18 cellular contexts compared by ENCODE assay signal in genomic region chr5:36161317-36161716, GRCh38. TPM values are rescaled to one million over a fixed set of nuclear protein-coding genes. Genes with fewer than 3 reads are reported as not detected.
DNase-seq lines count a peak whose midpoint lies in the region; ATAC-seq, FAIRE-seq and TF ChIP-seq lines count a peak whose summit lies in the region.
"Had no signal": no experiment of that assay in that cellular context is flagged by ENCODE, and none has a peak within 500 bp of the region (broad histone marks: within the 10 kb centered on the region; RNA-seq: fewer than 3 reads in every experiment).

No MANE protein-coding gene starts in this region.

- no peak for DNase-seq in HepG2 (ENCODE audit: low spot score)
- DNase-seq in keratinocyte (ENCODE audit: low read depth, low spot score): no peak
- DNase-seq in stomach: no peak
- DNase-seq in stimulated activated naive B cell treated with anti-CD40 and anti-IgM and Interleukin-4, amounts not matched to agents 10 μg/mL and 1 μg/mL and 100 μg/mL, for 72 hours: no peak
- DNase-seq in NCI-H1436 (lab: John Stamatoyannopoulos, UW): no peak
- DNase-seq: DMS79, NCI-H1105, NCI-H1694, NCI-H2081 treated with DMSO at 0.1 percent for 48 hours, NCI-H774, SHP77 had no signal

- in situ Hi-C loops in HepG2 (cut with HindIII; ENCODE audit: extremely low pct_ligation_motif_present, low pct_unique_long_range_greater_than_20kb): no loop called here

- POLR2A ChIA-PET in HepG2 (lab: Yijun Ruan, JAX): interaction anchor here (1.1 to 1.9 kb wide), 3 partner anchors 10 to 82 kb away, joined by 4 to 8 read pairs (median 7); partner anchors contain the start of genes LMBRD2 and SKP2

- H3K27ac Mint-ChIP-seq in brain: peak overlapping the region in 3 of 5 experiments; percentile 25 to 64 (median 62)
- H3K27ac Mint-ChIP-seq in stimulated activated naive B cell treated with anti-CD40 and anti-IgM and Interleukin-4, amounts not matched to agents 10 μg/mL and 1 μg/mL and 100 μg/mL, for 72 hours: no peak overlapping the region

- no peak overlapping the region for H3K27ac ChIP-seq in liver (ENCODE audit: low read depth in 1 of 2, low read length in 2 of 2)
- no peak overlapping the region for H3K27ac ChIP-seq in HepG2 (ENCODE audit: extremely low read length, insufficient read depth, low read length)
- H3K27ac ChIP-seq in keratinocyte (ENCODE audit: control insufficient read depth, insufficient read depth, low read length): peak overlapping the region; percentile 21
- peak overlapping the region in 3 of 5 donors; percentile 28 to 57 (median 41) for H3K27ac ChIP-seq in stomach
- H3K27ac ChIP-seq: C4-2B, SK-N-MC had no signal

- H3K4me1 ChIP-seq in liver (ENCODE audit: control insufficient read depth in 4 of 4, insufficient read depth in 4 of 4, low read length in 3 of 4): peaks cover 2 to 27% (median 22%) of the 10 kb centered on the region in 4 donors
- H3K4me1 ChIP-seq in HepG2 (ENCODE audit: insufficient read depth, low read length): peaks cover 56% of the 10 kb centered on the region
- peaks cover 30% of the 10 kb centered on the region for H3K4me1 ChIP-seq in keratinocyte (ENCODE audit: control insufficient read depth, extremely low read depth, insufficient read depth, low read length)
- H3K4me1 ChIP-seq in stomach: peaks cover 4 to 28% (median 16%) of the 10 kb centered on the region in 4 donors
- H3K4me1 ChIP-seq: HAP-1 had no signal

- H3K27me3 ChIP-seq in liver (ENCODE audit: control insufficient read depth in 4 of 4, insufficient read depth in 4 of 4, low read length in 3 of 4) (no peaks in the 10 kb centered on the region), HepG2 (ENCODE audit: control insufficient read depth in 1 of 2, insufficient read depth in 2 of 2, low read length in 2 of 2) (no peaks in the 10 kb centered on the region), keratinocyte (ENCODE audit: control insufficient read depth, extremely low read depth, insufficient read depth, low read length) (no peaks in the 10 kb centered on the region), stomach (no peaks in the 10 kb centered on the region)

- no peaks in the 10 kb centered on the region for H3K27me3 Mint-ChIP-seq in brain
- no peaks in the 10 kb centered on the region for H3K27me3 Mint-ChIP-seq in stimulated activated naive B cell treated with anti-CD40 and anti-IgM and Interleukin-4, amounts not matched to agents 10 μg/mL and 1 μg/mL and 100 μg/mL, for 72 hours

- intact Hi-C loops in HepG2 (cut with micrococcal nuclease; ENCODE audit: unreplicated experiment) (no loop called here), stomach (cut with DNase I; ENCODE audit: low total_unique reads) (no loop called here)

- H2AFZ ChIP-seq in HepG2 (ENCODE audit: low read length): no peak overlapping the region
- H2AFZ ChIP-seq in keratinocyte (ENCODE audit: control insufficient read depth, low read length): no peak overlapping the region

- 77% methylated on average over 3 of the region's 3 CpGs for WGBS in liver
- 94% methylated on average over 3 of the region's 3 CpGs for WGBS in HepG2 (ENCODE audit: low lambda C conversion rate)
- WGBS in stomach, 5 donors: 45 to 71% (median 61%) methylated on average over 3 of the region's 3 CpGs

- TF ChIP-seq CTCF in liver (IDR thresholded peaks at IDR 0.05; ENCODE audit: low read depth, low read length, missing input control) (no peak), HepG2 (CRISPR knock-in tag; IDR thresholded peaks at IDR 0.05) (no peak), brain (conservative IDR thresholded peaks at IDR 0.05) (no peak), keratinocyte (optimal IDR thresholded peaks at IDR 0.05 in 1 of 3, IDR thresholded peaks at IDR 0.05 in 1 of 3, conservative IDR thresholded peaks at IDR 0.05 in 1 of 3; ENCODE audit: extremely low read depth in 1 of 3, insufficient read depth in 2 of 3, low read length in 3 of 3) (no peak), stomach (IDR thresholded peaks at IDR 0.05) (no peak)

- FAIRE-seq in HepG2 (lab: Jason Lieb, UNC) (no peak), keratinocyte (lab: Jason Lieb, UNC) (peak; percentile 76)
- FAIRE-seq: RCC 7860 had no signal

- TF ChIP-seq RAD21 in liver (IDR thresholded peaks at IDR 0.05) (no peak), HepG2 (CRISPR knock-in tag; IDR thresholded peaks at IDR 0.05) (no peak)

- H3K9me3 ChIP-seq in liver (ENCODE audit: control insufficient read depth in 4 of 4, low read length in 3 of 4) (no peaks in the 10 kb centered on the region), HepG2 (ENCODE audit: low read length) (no peaks in the 10 kb centered on the region), keratinocyte (ENCODE audit: control insufficient read depth, low read depth, low read length) (no peaks in the 10 kb centered on the region), stomach (no peaks in the 10 kb centered on the region)
- H3K9me3 ChIP-seq: HAP-1 had no signal

- H3K9ac ChIP-seq in liver (ENCODE audit: low read depth in 1 of 2, low read length in 2 of 2): no peak overlapping the region
- no peak overlapping the region for H3K9ac ChIP-seq in HepG2 (ENCODE audit: insufficient read depth, low read depth, low read length)
- no peak overlapping the region for H3K9ac ChIP-seq in keratinocyte (ENCODE audit: control insufficient read depth, extremely low read depth, insufficient read depth, low read length)

- ATAC-seq in HepG2 (no peak), HG03095 (IDR thresholded peaks at IDR 0.05; ENCODE audit: unreplicated experiment) (no peak)
- ATAC-seq in stimulated activated naive B cell treated with anti-CD40 and anti-IgM and Interleukin-4, amounts not matched to agents 10 μg/mL and 1 μg/mL and 100 μg/mL, for 72 hours (replicated peaks): no peak

- dilution Hi-C loops in keratinocyte (cut with MboI; ENCODE audit: extremely low pct_ligation_motif_present, low sequenced_read_pairs): no loop called here

- no peaks in the 10 kb centered on the region for H3K9me3 Mint-ChIP-seq in brain
- no peaks in the 10 kb centered on the region for H3K9me3 Mint-ChIP-seq in stimulated activated naive B cell treated with anti-CD40 and anti-IgM and Interleukin-4, amounts not matched to agents 10 μg/mL and 1 μg/mL and 100 μg/mL, for 72 hours

- H3K4me3 ChIP-seq in liver (ENCODE audit: low read depth in 1 of 3, low read length in 3 of 3) (no peak overlapping the region), HepG2 (replicated peaks in 1 of 3; ENCODE audit: insufficient read depth in 1 of 3, low read depth in 2 of 3, low read length in 3 of 3) (no peak overlapping the region), keratinocyte (ENCODE audit: control insufficient read depth in 2 of 3, extremely low read depth in 1 of 3, insufficient read depth in 2 of 3, low read depth in 1 of 3, low read length in 3 of 3) (no peak overlapping the region), stomach (no peak overlapping the region)
- H3K4me3 ChIP-seq: HAP-1, SK-N-MC had no signal

- H4K20me1 ChIP-seq in HepG2 (ENCODE audit: insufficient read depth, low read length) (no peaks in the 10 kb centered on the region; the same call in 1 of the 2 replicates), keratinocyte (ENCODE audit: control insufficient read depth, extremely low read depth, insufficient read depth, low read length) (no peaks in the 10 kb centered on the region)

- no peaks in the 10 kb centered on the region for H3K9me1 ChIP-seq in keratinocyte (ENCODE audit: control insufficient read depth, extremely low read depth, insufficient read depth, low read length)

- TF ChIP-seq EP300 in HepG2 (IDR thresholded peaks at IDR 0.05; ENCODE audit: low read depth in 2 of 2, low read length in 2 of 2) (no peak), HepG2 (CRISPR knock-in tag; IDR thresholded peaks at IDR 0.05; ENCODE audit: borderline replicate concordance) (no peak), stomach (IDR thresholded peaks at IDR 0.05) (no peak)

- CTCF ChIA-PET in HepG2 (lab: Yijun Ruan, JAX; ENCODE audit: low intra/inter-chr PET ratio, low total read pairs): no interaction called here

- peaks cover 91% of the 10 kb centered on the region for H3K36me3 Mint-ChIP-seq in brain
- peaks cover 31 to 68% of the 10 kb centered on the region in 2 donors for H3K36me3 Mint-ChIP-seq in stimulated activated naive B cell treated with anti-CD40 and anti-IgM and Interleukin-4, amounts not matched to agents 10 μg/mL and 1 μg/mL and 100 μg/mL, for 72 hours

- H3K4me1 Mint-ChIP-seq in brain: peaks cover 55% of the 10 kb centered on the region
- H3K4me1 Mint-ChIP-seq in stimulated activated naive B cell treated with anti-CD40 and anti-IgM and Interleukin-4, amounts not matched to agents 10 μg/mL and 1 μg/mL and 100 μg/mL, for 72 hours: peaks cover 10 to 18% of the 10 kb centered on the region in 2 donors

- no peak for TF ChIP-seq POLR2A in HepG2 (IDR thresholded peaks at IDR 0.05; ENCODE audit: insufficient read depth in 1 of 2, low read depth in 2 of 2, low read length in 2 of 2)
- TF ChIP-seq POLR2A in stomach (IDR thresholded peaks at IDR 0.05): no peak

- no peak overlapping the region for H3K4me3 Mint-ChIP-seq in brain
- no peak overlapping the region for H3K4me3 Mint-ChIP-seq in stimulated activated naive B cell treated with anti-CD40 and anti-IgM and Interleukin-4, amounts not matched to agents 10 μg/mL and 1 μg/mL and 100 μg/mL, for 72 hours

- H3K36me3 ChIP-seq in liver (ENCODE audit: control insufficient read depth in 4 of 4, insufficient read depth in 3 of 4, low read depth in 1 of 4, low read length in 3 of 4) (peaks cover under 1 to 23% (median 15%) of the 10 kb centered on the region in 4 donors), HepG2 (replicated peaks in 1 of 2; ENCODE audit: control insufficient read depth in 1 of 2, insufficient read depth in 2 of 2, low read length in 2 of 2) (peaks cover 21 to 92% of the 10 kb centered on the region in 2 experiments), keratinocyte (ENCODE audit: control insufficient read depth in 2 of 2, extremely low read depth in 1 of 2, insufficient read depth in 2 of 2, low read length in 2 of 2) (peaks cover 27 to 36% of the 10 kb centered on the region in 2 experiments), stomach (peaks cover 9 to 92% (median 76%) of the 10 kb centered on the region in 4 donors)

- no TSS peak for BruUV-seq in HepG2 (replicated peaks; lab: Mats Ljungman, UMichigan)

- H3K79me2 ChIP-seq in HepG2 (ENCODE audit: insufficient read depth, low read length) (peaks cover 27% of the 10 kb centered on the region), keratinocyte (ENCODE audit: control insufficient read depth, insufficient read depth, low read length) (peaks cover 53% of the 10 kb centered on the region)

- H3K4me2 ChIP-seq in HepG2 (ENCODE audit: low read depth, low read length): no peak overlapping the region
- peak overlapping the region; percentile 67 for H3K4me2 ChIP-seq in keratinocyte (ENCODE audit: control insufficient read depth, extremely low read depth, insufficient read depth, low read depth, low read length)

RNA-seq across cellular contexts. Expression of gene SKP2, which starts 9.4 kb away (rescaled TPM):
- total RNA-seq in liver (10 to 100 TPM; 25.4 to 28.2 TPM), HepG2 (2016; rRNA removed; fragmentation: Illumina TruSeq; extraction: Trizol) (84.1 and 121 TPM in 2 replicates), stomach (10 to 100 TPM in 4 of 5 donors, 1 to 10 TPM in 1; 4.3 to 25.7 (median 20.3) TPM)
- polyA plus RNA-seq in liver (1 to 10 TPM; 4.6 to 5.4 TPM), HepG2 (2011; rRNA removed) (24.7 and 29.6 TPM in 2 replicates), brain (ENCODE audit: insufficient read depth, low read depth, low replicate concordance) (20.2 TPM), keratinocyte (28.3 to 35.3 TPM (median 34.6 TPM) in 3 replicates), stomach (1 to 10 TPM; 2.4 to 4.2 (median 2.9) TPM)
- total RNA-seq in HepG2 (2016; cell fraction: cytosol; rRNA removed; fragmentation: Illumina TruSeq; extraction: Trizol; ENCODE audit: low read depth): 34.3 and 35.7 TPM in 2 replicates
- total RNA-seq in HepG2 (2016; cell fraction: insoluble cytoplasmic fraction; rRNA removed; fragmentation: Illumina TruSeq; extraction: Trizol): 83.8 and 119 TPM in 2 replicates
- 103 and 105 TPM in 2 replicates for total RNA-seq in HepG2 (2016; cell fraction: membrane; rRNA removed; fragmentation: Illumina TruSeq; extraction: Trizol)
- 51.9 and 54.0 TPM in 2 replicates for total RNA-seq in HepG2 (2016; cell fraction: nucleus; rRNA removed; fragmentation: Illumina TruSeq; extraction: Trizol)
- 20.2 and 23.0 TPM in 2 replicates for polyA plus RNA-seq in HepG2 (2011; cell fraction: cytosol; rRNA removed)
- polyA plus RNA-seq in HepG2 (2011; cell fraction: nucleus; rRNA removed): 19.4 and 21.5 TPM in 2 replicates
- 16.6 and 29.1 TPM in 2 replicates for polyA plus RNA-seq in HepG2 (2012)
- polyA plus RNA-seq in HepG2 (2016; cell fraction: cytosol; fragmentation: Illumina TruSeq; extraction: Trizol; ENCODE audit: low read depth): 24.9 and 29.5 TPM in 2 replicates
- 84.4 and 87.1 TPM in 2 replicates for polyA plus RNA-seq in HepG2 (2016; cell fraction: insoluble cytoplasmic fraction; fragmentation: Illumina TruSeq; extraction: Trizol; ENCODE audit: low read depth)
- 49.9 and 54.3 TPM in 2 replicates for polyA plus RNA-seq in HepG2 (2016; cell fraction: membrane; fragmentation: Illumina TruSeq; extraction: Trizol; ENCODE audit: low read depth)
- 55.5 and 56.1 TPM in 2 replicates for polyA plus RNA-seq in HepG2 (2016; cell fraction: nucleus; fragmentation: Illumina TruSeq; extraction: Trizol; ENCODE audit: insufficient read depth, low read depth)
- polyA minus RNA-seq in HepG2 (2011; rRNA and poly(A)+ RNA removed; ENCODE audit: low replicate concordance): 46.3 and 180 TPM in 2 replicates
- 23.5 and 24.9 TPM in 2 replicates for polyA minus RNA-seq in HepG2 (2011; cell fraction: cytosol; rRNA and poly(A)+ RNA removed)
- 30.7 and 31.5 TPM in 2 replicates for polyA minus RNA-seq in HepG2 (2011; cell fraction: nucleus; rRNA and poly(A)+ RNA removed)
- 7.8 TPM for polyA plus RNA-seq in keratinocyte (2011; ENCODE audit: low read depth)
- 26.9 and 29.9 TPM in 2 replicates for polyA plus RNA-seq in keratinocyte (2011; cell fraction: cytosol; rRNA removed)
- 26.6 and 34.8 TPM in 2 replicates for polyA plus RNA-seq in keratinocyte (2011; cell fraction: nucleus; rRNA removed)
- polyA plus RNA-seq in keratinocyte (2012; ENCODE audit: low replicate concordance): 7.8 and 24.8 TPM in 2 replicates
- polyA minus RNA-seq in keratinocyte: 42.1 to 84.4 TPM (median 67.8 TPM) in 3 replicates
- 33.6 TPM for polyA minus RNA-seq in keratinocyte (2011; cell fraction: cytosol; rRNA and poly(A)+ RNA removed)
- polyA minus RNA-seq in keratinocyte (2011; cell fraction: nucleus; rRNA and poly(A)+ RNA removed): 24.4 and 40.3 TPM in 2 replicates

RNA-seq across cellular contexts. Expression of gene LMBRD2, which starts 9.6 kb away (rescaled TPM):
- total RNA-seq in liver: 10 to 100 TPM; 12.9 to 20.5 TPM
- polyA plus RNA-seq in liver: 1 to 10 TPM; 3.8 to 5.4 TPM
- 1.8 and 4.7 TPM in 2 replicates for total RNA-seq in HepG2 (2016; rRNA removed; fragmentation: Illumina TruSeq; extraction: Trizol)
- total RNA-seq in HepG2 (2016; cell fraction: cytosol; rRNA removed; fragmentation: Illumina TruSeq; extraction: Trizol; ENCODE audit: low read depth): 0.51 and 0.88 TPM in 2 replicates
- total RNA-seq in HepG2 (2016; cell fraction: insoluble cytoplasmic fraction; rRNA removed; fragmentation: Illumina TruSeq; extraction: Trizol): 1.9 and 2.6 TPM in 2 replicates
- total RNA-seq in HepG2 (2016; cell fraction: membrane; rRNA removed; fragmentation: Illumina TruSeq; extraction: Trizol): 0.83 and 1.1 TPM in 2 replicates
- 6.0 and 7.7 TPM in 2 replicates for total RNA-seq in HepG2 (2016; cell fraction: nucleus; rRNA removed; fragmentation: Illumina TruSeq; extraction: Trizol)
- polyA plus RNA-seq in HepG2 (2011; rRNA removed): 2.0 TPM in 2 replicates
- 0.43 and 0.82 TPM in 2 replicates for polyA plus RNA-seq in HepG2 (2011; cell fraction: cytosol; rRNA removed)
- 2.0 and 2.2 TPM in 2 replicates for polyA plus RNA-seq in HepG2 (2011; cell fraction: nucleus; rRNA removed)
- 2.1 and 2.8 TPM in 2 replicates for polyA plus RNA-seq in HepG2 (2012)
- polyA plus RNA-seq in HepG2 (2016; cell fraction: cytosol; fragmentation: Illumina TruSeq; extraction: Trizol; ENCODE audit: low read depth): 0.12 and 0.41 TPM in 2 replicates
- polyA plus RNA-seq in HepG2 (2016; cell fraction: insoluble cytoplasmic fraction; fragmentation: Illumina TruSeq; extraction: Trizol; ENCODE audit: low read depth): 1.1 and 1.2 TPM in 2 replicates
- polyA plus RNA-seq in HepG2 (2016; cell fraction: membrane; fragmentation: Illumina TruSeq; extraction: Trizol; ENCODE audit: low read depth): 0.27 and 0.40 TPM in 2 replicates
- 4.2 and 5.2 TPM in 2 replicates for polyA plus RNA-seq in HepG2 (2016; cell fraction: nucleus; fragmentation: Illumina TruSeq; extraction: Trizol; ENCODE audit: insufficient read depth, low read depth)
- polyA minus RNA-seq in HepG2 (2011; rRNA and poly(A)+ RNA removed; ENCODE audit: low replicate concordance): 3.3 and 13.6 TPM in 2 replicates
- 2.8 and 4.0 TPM in 2 replicates for polyA minus RNA-seq in HepG2 (2011; cell fraction: cytosol; rRNA and poly(A)+ RNA removed)
- polyA minus RNA-seq in HepG2 (2011; cell fraction: nucleus; rRNA and poly(A)+ RNA removed): 6.8 and 9.4 TPM in 2 replicates
- 3.7 TPM for polyA plus RNA-seq in brain (ENCODE audit: insufficient read depth, low read depth, low replicate concordance)
- polyA plus RNA-seq in keratinocyte: 1.8 to 5.0 TPM (median 4.7 TPM) in 3 replicates
- 76.1 TPM for polyA plus RNA-seq in keratinocyte (2011; ENCODE audit: low read depth)
- 1.4 and 2.4 TPM in 2 replicates for polyA plus RNA-seq in keratinocyte (2011; cell fraction: cytosol; rRNA removed)
- polyA plus RNA-seq in keratinocyte (2011; cell fraction: nucleus; rRNA removed): 5.2 and 7.7 TPM in 2 replicates
- polyA plus RNA-seq in keratinocyte (2012; ENCODE audit: low replicate concordance): 2.1 and 4.8 TPM in 2 replicates
- polyA minus RNA-seq in keratinocyte: 3.3 to 9.2 TPM (median 7.7 TPM) in 3 replicates
- polyA minus RNA-seq in keratinocyte (2011; cell fraction: cytosol; rRNA and poly(A)+ RNA removed): 3.6 TPM
- 12.9 and 21.0 TPM in 2 replicates for polyA minus RNA-seq in keratinocyte (2011; cell fraction: nucleus; rRNA and poly(A)+ RNA removed)
- total RNA-seq in stomach: 100 to 1,000 TPM in 1 of 5 donors, 10 to 100 TPM in 2, 1 to 10 TPM in 1, under 1 TPM in 1; 0.58 to 122 (median 10.3) TPM
- 1 to 10 TPM; 1.4 to 2.7 (median 1.7) TPM for polyA plus RNA-seq in stomach

Comparison
In these comparisons a context has a peak if more than half of its experiments do, and no peak if none do; other contexts are left out.
1. H3K27ac ChIP-seq: peak in keratinocyte (single experiment) and stomach (3 of 5); none in liver (0 of 2) and HepG2 (single experiment).